ENCODE assay signal across 39 cellular contexts in the genomic region with DNA sequence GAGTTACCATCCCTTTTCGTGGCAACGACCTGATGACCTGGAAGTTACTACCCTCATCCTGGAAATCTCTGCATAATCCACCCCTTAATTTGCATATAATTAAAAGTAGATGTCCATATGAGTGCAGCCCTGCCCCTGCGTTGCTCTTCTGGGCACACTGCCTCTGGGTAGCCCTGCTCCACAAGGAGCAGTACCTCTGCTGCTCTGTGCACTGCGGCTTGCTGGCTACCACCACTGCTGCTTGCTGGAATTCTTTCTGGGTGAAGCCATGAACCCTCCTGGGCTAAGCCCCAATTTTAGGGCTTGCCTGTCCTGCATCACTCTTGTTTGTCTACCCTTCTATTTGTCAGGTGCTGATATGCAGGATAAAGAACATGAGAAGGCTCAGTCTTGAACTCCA. TPM values are rescaled to one million over a fixed set of nuclear protein-coding genes. Genes with fewer than 3 reads are reported as not detected.
"Had no signal": no experiment of that assay in that cellular context is flagged by ENCODE, and none has a peak within 500 bp of the region (broad histone marks: within the 10 kb centered on the region; RNA-seq: fewer than 3 reads in every experiment).

No MANE protein-coding gene starts in this region.

- DNase-seq: activated effector memory CD4-positive, alpha-beta T cell treated with anti-CD3 and anti-CD28 coated beads, Interleukin-2, amount 50 U/mL, for 16 hours; activated effector memory CD4-positive, alpha-beta T cell treated with Interleukin-2 at 50 U/mL for 16 hours; activated gamma-delta T cell; activated gamma-delta T cell treated with Interleukin-2 at 50 U/mL for 16 hours; activated naive CD4-positive, alpha-beta T cell treated with anti-CD3 and anti-CD28 coated beads for 36 hours; activated naive CD4-positive, alpha-beta T cell treated with anti-CD3 and anti-CD28 coated beads, Interleukin-2, amount 50 U/mL, for 16 hours; activated naive CD4-positive, alpha-beta T cell treated with Interleukin-2 at 50 U/mL for 16 hours; activated naive CD8-positive, alpha-beta T cell treated with anti-CD3 and anti-CD28 coated beads for 36 hours; activated naive CD8-positive, alpha-beta T cell treated with anti-CD3 and anti-CD28 coated beads, Interleukin-2, amount 10 ng/mL, durations not matched to agents 7 days and 5 days; activated naive CD8-positive, alpha-beta T cell treated with anti-CD3 and anti-CD28 coated beads, Interleukin-2, amount 50 U/mL, for 24 hours; activated T-cell treated with anti-CD3 and anti-CD28 coated beads for 4 hours; activated T-cell treated with anti-CD3 and anti-CD28 coated beads, Interleukin-2, amount 50 U/mL, for 1 hour; activated T-cell treated with anti-CD3 and anti-CD28 coated beads, Interleukin-2, amount 50 U/mL, for 24 hours; activated T-cell treated with anti-CD3 and anti-CD28 coated beads, Interleukin-2, amount 50 U/mL, for 4 hours; activated T-cell treated with anti-CD3 and anti-CD28 coated beads, Interleukin-2, amount 50 U/mL, for 48 hours; activated T-cell treated with anti-CD3 and anti-CD28 coated beads, Interleukin-2, amount 50 U/mL, for 72 hours; amniotic stem cell; amygdala; anterior cingulate cortex; body of pancreas; brain microvascular endothelial cell; caudate nucleus; central memory CD4-positive, alpha-beta T cell; cerebellar nuclear complex had no signal

- H3K36me3 Mint-ChIP-seq: activated naive CD4-positive, alpha-beta T cell treated with anti-CD3 and anti-CD28 coated beads, Interleukin-2, amount 50 U/mL, for 24 hours; activated naive CD4-positive, alpha-beta T cell treated with anti-CD3 and anti-CD28 coated beads, Interleukin-2, amount 50 U/mL, for 72 hours; activated naive CD8-positive, alpha-beta T cell; activated naive CD8-positive, alpha-beta T cell treated with anti-CD3 and anti-CD28 coated beads for 36 hours; activated naive CD8-positive, alpha-beta T cell treated with anti-CD3 and anti-CD28 coated beads, Interleukin-2, amount 10 ng/mL, durations not matched to agents 7 days and 5 days; brain had no signal

- H3K4me1 ChIP-seq: ascending aorta, body of pancreas, breast epithelium had no signal

- H3K4me3 Mint-ChIP-seq: activated naive CD4-positive, alpha-beta T cell treated with anti-CD3 and anti-CD28 coated beads for 36 hours; activated naive CD4-positive, alpha-beta T cell treated with anti-CD3 and anti-CD28 coated beads, Interleukin-2, amount 50 U/mL, for 24 hours; activated naive CD8-positive, alpha-beta T cell; activated naive CD8-positive, alpha-beta T cell treated with anti-CD3 and anti-CD28 coated beads for 36 hours; activated naive CD8-positive, alpha-beta T cell treated with anti-CD3 and anti-CD28 coated beads, Interleukin-2, amount 10 ng/mL, durations not matched to agents 7 days and 5 days; activated naive CD8-positive, alpha-beta T cell treated with anti-CD3 and anti-CD28 coated beads, Interleukin-2, amount 50 U/mL, for 24 hours; activated T-cell treated with anti-CD3 and anti-CD28 coated beads, Interleukin-2, amount 50 U/mL, for 24 hours; activated T-cell treated with anti-CD3 and anti-CD28 coated beads, Interleukin-2, amount 50 U/mL, for 4 hours; activated T-cell treated with anti-CD3 and anti-CD28 coated beads, Interleukin-2, amount 50 U/mL, for 72 hours; activated T-helper 1 cell treated with anti-CD3 and anti-CD28 coated beads, Interleukin-12 subunit alpha, Interleukin-12 subunit beta, Interleukin-2, Interleukin-4 antibody, amounts not matched to agents 30 ng/mL and 10 ng/mL and 1 ng/mL, durations not matched to agents 14 hours and 24 hours and 36 hours; activated T-helper 17 cell treated with anti-CD3 and anti-CD28 coated beads, Interleukin-2, amount 50 U/mL, for 72 hours; brain; central memory CD8-positive, alpha-beta T cell had no signal

- H3K27me3 Mint-ChIP-seq: activated naive CD4-positive, alpha-beta T cell treated with anti-CD3 and anti-CD28 coated beads, Interleukin-2, amount 50 U/mL, for 24 hours; activated naive CD8-positive, alpha-beta T cell; activated naive CD8-positive, alpha-beta T cell treated with anti-CD3 and anti-CD28 coated beads for 36 hours; activated naive CD8-positive, alpha-beta T cell treated with anti-CD3 and anti-CD28 coated beads, Interleukin-2, amount 50 U/mL, for 24 hours; activated T-cell treated with anti-CD3 and anti-CD28 coated beads, Interleukin-2, amount 50 U/mL, for 24 hours; activated T-helper 17 cell treated with anti-CD3 and anti-CD28 coated beads, Interleukin-2, amount 50 U/mL, for 72 hours; central memory CD8-positive, alpha-beta T cell had no signal

- H3K27me3 ChIP-seq: ascending aorta, body of pancreas, brain microvascular endothelial cell, breast epithelium, cardiac muscle cell had no signal

- H3K36me3 ChIP-seq: brain microvascular endothelial cell, breast epithelium, cardiac muscle cell had no signal

- H3K27ac Mint-ChIP-seq: activated naive CD4-positive, alpha-beta T cell treated with anti-CD3 and anti-CD28 coated beads for 36 hours; activated naive CD4-positive, alpha-beta T cell treated with anti-CD3 and anti-CD28 coated beads, Interleukin-2, amount 50 U/mL, for 24 hours; activated naive CD4-positive, alpha-beta T cell treated with anti-CD3 and anti-CD28 coated beads, Interleukin-2, amount 50 U/mL, for 72 hours; activated naive CD8-positive, alpha-beta T cell; activated naive CD8-positive, alpha-beta T cell treated with anti-CD3 and anti-CD28 coated beads for 36 hours; activated naive CD8-positive, alpha-beta T cell treated with anti-CD3 and anti-CD28 coated beads, Interleukin-2, amount 10 ng/mL, durations not matched to agents 7 days and 5 days; activated naive CD8-positive, alpha-beta T cell treated with anti-CD3 and anti-CD28 coated beads, Interleukin-2, amount 50 U/mL, for 24 hours; activated T-cell treated with anti-CD3 and anti-CD28 coated beads, Interleukin-2, amount 50 U/mL, for 24 hours; activated T-cell treated with anti-CD3 and anti-CD28 coated beads, Interleukin-2, amount 50 U/mL, for 72 hours; activated T-helper 1 cell treated with anti-CD3 and anti-CD28 coated beads, Interleukin-12 subunit alpha, Interleukin-12 subunit beta, Interleukin-2, Interleukin-4 antibody, amounts not matched to agents 30 ng/mL and 10 ng/mL and 1 ng/mL, durations not matched to agents 14 hours and 24 hours and 36 hours; activated T-helper 17 cell treated with anti-CD3 and anti-CD28 coated beads, Interleukin-2, amount 50 U/mL, for 72 hours; activated T-helper 2 cell treated with anti-CD3 and anti-CD28 coated beads, Interferon-gamma antibody, Interleukin-2, Interleukin-4, amounts not matched to agents 10 μg/mL and 5 μg/mL and 100 μg/mL, durations not matched to agents 14 hours and 24 hours and 36 hours; brain had no signal

- H3K9me3 Mint-ChIP-seq: activated naive CD4-positive, alpha-beta T cell treated with anti-CD3 and anti-CD28 coated beads for 36 hours; activated naive CD4-positive, alpha-beta T cell treated with anti-CD3 and anti-CD28 coated beads, Interleukin-2, amount 50 U/mL, for 24 hours; activated naive CD4-positive, alpha-beta T cell treated with anti-CD3 and anti-CD28 coated beads, Interleukin-2, amount 50 U/mL, for 72 hours; activated naive CD8-positive, alpha-beta T cell treated with anti-CD3 and anti-CD28 coated beads for 36 hours; activated naive CD8-positive, alpha-beta T cell treated with anti-CD3 and anti-CD28 coated beads, Interleukin-2, amount 10 ng/mL, durations not matched to agents 7 days and 5 days; activated naive CD8-positive, alpha-beta T cell treated with anti-CD3 and anti-CD28 coated beads, Interleukin-2, amount 50 U/mL, for 24 hours; activated T-cell treated with anti-CD3 and anti-CD28 coated beads, Interleukin-2, amount 50 U/mL, for 24 hours; activated T-cell treated with anti-CD3 and anti-CD28 coated beads, Interleukin-2, amount 50 U/mL, for 4 hours; activated T-cell treated with anti-CD3 and anti-CD28 coated beads, Interleukin-2, amount 50 U/mL, for 72 hours; activated T-helper 1 cell treated with anti-CD3 and anti-CD28 coated beads, Interleukin-12 subunit alpha, Interleukin-12 subunit beta, Interleukin-2, Interleukin-4 antibody, amounts not matched to agents 30 ng/mL and 10 ng/mL and 1 ng/mL, durations not matched to agents 14 hours and 24 hours and 36 hours; activated T-helper 17 cell treated with anti-CD3 and anti-CD28 coated beads, Interleukin-2, amount 50 U/mL, for 72 hours; activated T-helper 2 cell treated with anti-CD3 and anti-CD28 coated beads, Interferon-gamma antibody, Interleukin-2, Interleukin-4, amounts not matched to agents 10 μg/mL and 5 μg/mL and 100 μg/mL, durations not matched to agents 14 hours and 24 hours and 36 hours; central memory CD8-positive, alpha-beta T cell had no signal

- H3K4me3 ChIP-seq: ascending aorta, body of pancreas, breast epithelium, cardiac muscle cell had no signal

- FAIRE-seq: astrocyte had no signal

- H3K27ac ChIP-seq: ascending aorta, body of pancreas, brain microvascular endothelial cell, breast epithelium, cardiac muscle cell had no signal

- H3K9me3 ChIP-seq: ascending aorta, body of pancreas, breast epithelium had no signal

- H3K4me1 Mint-ChIP-seq: activated naive CD8-positive, alpha-beta T cell treated with anti-CD3 and anti-CD28 coated beads for 36 hours; activated naive CD8-positive, alpha-beta T cell treated with anti-CD3 and anti-CD28 coated beads, Interleukin-2, amount 10 ng/mL, durations not matched to agents 7 days and 5 days; activated naive CD8-positive, alpha-beta T cell treated with anti-CD3 and anti-CD28 coated beads, Interleukin-2, amount 50 U/mL, for 24 hours; activated T-helper 17 cell treated with anti-CD3 and anti-CD28 coated beads, Interleukin-2, amount 50 U/mL, for 72 hours; brain; central memory CD8-positive, alpha-beta T cell had no signal

RNA-seq across cellular contexts. Expression of gene CYP17A1, which starts 12.5 kb away (rescaled TPM):
- total RNA-seq: activated naive CD4-positive, alpha-beta T cell treated with anti-CD3 and anti-CD28 coated beads for 36 hours; activated naive CD4-positive, alpha-beta T cell treated with anti-CD3 and anti-CD28 coated beads, Interleukin-2, amount 50 U/mL, for 72 hours; activated naive CD8-positive, alpha-beta T cell treated with anti-CD3 and anti-CD28 coated beads for 36 hours; activated naive CD8-positive, alpha-beta T cell treated with anti-CD3 and anti-CD28 coated beads, Interleukin-2, amount 10 ng/mL, durations not matched to agents 7 days and 5 days; activated T-cell treated with anti-CD3 and anti-CD28 coated beads, Interleukin-2, amount 50 U/mL, for 72 hours; activated T-helper 1 cell treated with anti-CD3 and anti-CD28 coated beads, Interleukin-12 subunit alpha, Interleukin-12 subunit beta, Interleukin-2, Interleukin-4 antibody, amounts not matched to agents 30 ng/mL and 10 ng/mL and 1 ng/mL, durations not matched to agents 14 hours and 24 hours and 36 hours; activated T-helper 17 cell treated with anti-CD3 and anti-CD28 coated beads, Interleukin-2, amount 50 U/mL, for 72 hours; activated T-helper 2 cell treated with anti-CD3 and anti-CD28 coated beads, Interferon-gamma antibody, Interleukin-2, Interleukin-4, amounts not matched to agents 10 μg/mL and 5 μg/mL and 100 μg/mL, durations not matched to agents 14 hours and 24 hours and 36 hours; astrocyte; body of pancreas; breast epithelium; cardiac muscle cell; cardiac septum; cerebellum; chondrocyte had no signal
- polyA plus RNA-seq: cardiac muscle cell had no signal

RNA-seq across cellular contexts. Expression of gene AS3MT, which starts 44.6 kb away (rescaled TPM):
- total RNA-seq: activated naive CD4-positive, alpha-beta T cell treated with anti-CD3 and anti-CD28 coated beads, Interleukin-2, amount 50 U/mL, for 72 hours had no signal
